Comparison of ENCODE assay signal across 9 cellular contexts in genomic region chr1:223713546-223714420, GRCh38. TPM values are rescaled to one million over a fixed set of nuclear protein-coding genes. Genes with fewer than 3 reads are reported as not detected.
DNase-seq lines count a peak whose midpoint lies in the region; ATAC-seq, FAIRE-seq and TF ChIP-seq lines count a peak whose summit lies in the region.
"Had no signal": no experiment of that assay in that cellular context is flagged by ENCODE, and none has a peak within 500 bp of the region (broad histone marks: within the 10 kb centered on the region; RNA-seq: fewer than 3 reads in every experiment).

No MANE protein-coding gene starts in this region.

- CTCF ChIA-PET in RWPE1 (lab: Yijun Ruan, JAX) = interaction anchor here (1.9 kb wide), 1 partner anchor 36 kb away, joined by 9 read pairs; no protein-coding TSS in a partner anchor

- H3K36me3 ChIP-seq in trophoblast cell (ENCODE audit: control insufficient read depth in 1 of 2, insufficient read depth in 2 of 2, low read length in 2 of 2) = peaks cover 9 to 14% of the 10 kb centered on the region in 2 experiments

- H2BK120ac ChIP-seq in trophoblast cell (ENCODE audit: insufficient read depth, low read length, poor library complexity) = no peak overlapping the region

- H3K79me1 ChIP-seq in trophoblast cell (ENCODE audit: low read length) = peaks cover 31% of the 10 kb centered on the region

- peak overlapping the region; percentile 29 for H3K18ac ChIP-seq in trophoblast cell (ENCODE audit: low read length)

- POLR2A ChIA-PET in RWPE1 (lab: Yijun Ruan, JAX; ENCODE audit: low non-redundant PET) = no interaction called here

- H3K27ac ChIP-seq in RWPE1 (peak overlapping the region; percentile 94), epithelial cell of prostate (peak overlapping the region; percentile 99), trophoblast cell (ENCODE audit: low read depth, low read length) (peak overlapping the region; percentile 91)

- H3K27me3 ChIP-seq in trophoblast cell (ENCODE audit: insufficient read depth, low read length) = no peaks in the 10 kb centered on the region

- no peak overlapping the region for H3K23ac ChIP-seq in trophoblast cell (ENCODE audit: low read length)

- H3K14ac ChIP-seq in trophoblast cell (ENCODE audit: low read length) = peak overlapping the region; percentile 36

- peak overlapping the region; percentile 49 for H2AK5ac ChIP-seq in trophoblast cell (ENCODE audit: low read length)

- H3K4ac ChIP-seq in trophoblast cell (ENCODE audit: low read depth, low read length) = peak overlapping the region; percentile 99

- H3K9ac ChIP-seq in trophoblast cell (ENCODE audit: low read length) = peak overlapping the region; percentile 91

- WGBS in trophoblast cell (ENCODE audit: extremely low coverage, insufficient coverage, insufficient read length) = no CpG with 5 or more reads among the region's 7 CpGs

- peak overlapping the region; percentile 95 for H3K4me3 ChIP-seq in trophoblast cell (ENCODE audit: low read depth, low read length)

- H3K4me1 ChIP-seq in trophoblast cell (ENCODE audit: control insufficient read depth in 1 of 2, insufficient read depth in 2 of 2, low read length in 2 of 2) = peaks cover 25 to 40% of the 10 kb centered on the region in 2 experiments

- peaks cover 15% of the 10 kb centered on the region for H3K79me2 ChIP-seq in trophoblast cell (ENCODE audit: control insufficient read depth, insufficient read depth, low read length, poor library complexity)

- no peak for ATAC-seq in HG03432 (IDR thresholded peaks at IDR 0.05; ENCODE audit: unreplicated experiment)

- peak overlapping the region; percentile 97 for H2BK5ac ChIP-seq in trophoblast cell (ENCODE audit: low read depth, low read length, poor library complexity)

- peak overlapping the region; percentile 5 for H2BK12ac ChIP-seq in trophoblast cell (ENCODE audit: low read length)

- FAIRE-seq in H54 (lab: Jason Lieb, UNC) = no peak

- no peak for TF ChIP-seq CTCF in RWPE1 (conservative IDR thresholded peaks at IDR 0.05; ENCODE audit: low read depth)

- H4K8ac ChIP-seq in trophoblast cell (ENCODE audit: low read depth, low read length) = peak overlapping the region; percentile 13

- no peak for TF ChIP-seq POLR2A in H54 (IDR thresholded peaks at IDR 0.05; ENCODE audit: low read depth, low read length)

- H3K9me3 ChIP-seq in trophoblast cell (ENCODE audit: insufficient read depth, low read depth, low read length) = no peaks in the 10 kb centered on the region

- H3K4me2 ChIP-seq in trophoblast cell (ENCODE audit: low read length) = peak overlapping the region; percentile 67

- H4K12ac ChIP-seq in trophoblast cell (ENCODE audit: low read depth, low read length) = no peak overlapping the region

- no peak overlapping the region for H2AFZ ChIP-seq in trophoblast cell (ENCODE audit: insufficient read depth, low read length, poor library complexity)

- H4K91ac ChIP-seq in trophoblast cell (ENCODE audit: low read depth, low read length) = peak overlapping the region; percentile 98

- peak; percentile 66 for DNase-seq in DMS53 (lab: John Stamatoyannopoulos, UW)
- no peak for DNase-seq in RWPE1 (ENCODE audit: low spot score)
- no peak for DNase-seq in epithelial cell of prostate (ENCODE audit: low read depth, low spot score)
- peak in 1 of 2 donors; percentile 85 for DNase-seq in trophoblast cell
- DNase-seq in H4 (ENCODE audit: low spot score) = no peak
- no peak for DNase-seq in hippocampal formation (lab: John Stamatoyannopoulos, UW)
- no peak for DNase-seq in H54 (ENCODE audit: insufficient read length, low spot score)

RNA-seq across cellular contexts. Expression of gene CAPN2, which starts 1.4 kb away (rescaled TPM):
- 161 and 169 TPM in 2 replicates for polyA plus RNA-seq in trophoblast cell (2013)
- 43.4 and 47.9 TPM in 2 replicates for total RNA-seq in H4 (2014; rRNA removed; shearing (Covaris generic))

RNA-seq across cellular contexts. Expression of gene CAPN8, which starts 48.3 kb away (rescaled TPM):
- polyA plus RNA-seq in trophoblast cell (2013) = 0.04 and 0.08 TPM in 2 replicates
- total RNA-seq in H4 (2014; rRNA removed; shearing (Covaris generic)) = not detected in 2 replicates
- total RNA-seq: pulmonary artery endothelial cell had no signal
